In genomic region chr2:11370377-11371098, GRCh38 we compare ENCODE assay signal across 16 cellular contexts. TPM values are rescaled to one million over a fixed set of nuclear protein-coding genes. Genes with fewer than 3 reads are reported as not detected.
A peak's percentile ranks its signal among the peaks of the same experiment; 100 is the strongest.
DNase-seq lines count a peak whose midpoint lies in the region; ATAC-seq, FAIRE-seq and TF ChIP-seq lines count a peak whose summit lies in the region.
"Had no signal": no experiment of that assay in that cellular context is flagged by ENCODE, and none has a peak within 500 bp of the region (broad histone marks: within the 10 kb centered on the region; RNA-seq: fewer than 3 reads in every experiment).

No MANE protein-coding gene starts in this region.

- TF ChIP-seq POLR2A in K562 (conservative IDR thresholded peaks at IDR 0.05) (no peak), suprapubic skin (IDR thresholded peaks at IDR 0.05) (no peak)

- H3K36me3 Mint-ChIP-seq in CD8-positive, alpha-beta T cell: no peaks in the 10 kb centered on the region

- no peak overlapping the region for H3K9ac ChIP-seq in K562 (ENCODE audit: insufficient read depth in 1 of 2, low read depth in 2 of 2, low read length in 2 of 2)

- H3K4me3 Mint-ChIP-seq in CD8-positive, alpha-beta T cell: no peak overlapping the region
- H3K4me3 Mint-ChIP-seq: activated CD4-positive, alpha-beta T cell treated with anti-CD3 and anti-CD28 coated beads for 36 hours; GM23338 had no signal

- no peaks in the 10 kb centered on the region for H3K27me3 Mint-ChIP-seq in CD8-positive, alpha-beta T cell (ENCODE audit: low read depth)
- H3K27me3 Mint-ChIP-seq: activated CD4-positive, alpha-beta T cell treated with anti-CD3 and anti-CD28 coated beads for 36 hours had no signal

- DNase-seq in DMS153 (lab: John Stamatoyannopoulos, UW): peak; percentile 73
- peak; percentile 18 for DNase-seq in NCI-H1694 (lab: John Stamatoyannopoulos, UW)
- DNase-seq in K562 (ENCODE audit: extremely low read depth in 1 of 4, low spot score in 3 of 4): no peak
- DNase-seq in lung (ENCODE audit: low spot score): peak; percentile 48
- DNase-seq in CD8-positive, alpha-beta T cell: no peak
- DNase-seq in foreskin melanocyte: no peak
- DNase-seq in caudate nucleus (lab: John Stamatoyannopoulos, UW): no peak
- no peak for DNase-seq in suprapubic skin (ENCODE audit: low spot score in 2 of 2)
- DNase-seq: activated CD4-positive, alpha-beta T cell treated with anti-CD3 and anti-CD28 coated beads for 36 hours; C1 segment of cervical spinal cord; cerebellar nuclear complex; NCI-H2171 treated with DMSO at 0.1 percent for 48 hours; occipital lobe had no signal

- TF ChIP-seq EP300 in K562 (IDR thresholded peaks at IDR 0.05; ENCODE audit: low read length): no peak
- TF ChIP-seq EP300 in suprapubic skin (IDR thresholded peaks at IDR 0.05): no peak

- TF ChIP-seq CTCF in K562 (IDR thresholded peaks at IDR 0.05 in 2 of 3, conservative IDR thresholded peaks at IDR 0.05 in 1 of 3; ENCODE audit: insufficient read depth in 2 of 3, low read depth in 1 of 3, low read length in 3 of 3) (no peak), lung (IDR thresholded peaks at IDR 0.05; ENCODE audit: control extremely low read depth, extremely low read depth) (no peak), suprapubic skin (IDR thresholded peaks at IDR 0.05) (no peak)
- no peak for TF ChIP-seq CTCF in CD8-positive, alpha-beta T cell (IDR thresholded peaks at IDR 0.05)

- whole genome bisulfite sequencing in K562 (ENCODE audit: insufficient coverage, low coverage, missing lambda C conversion rate): 38% methylated on average over 9 of the region's 10 CpGs
- 78 to 86% methylated on average over 10 of the region's 10 CpGs for WGBS in lung, 2 donors
- 77% methylated on average over 8 of the region's 10 CpGs for WGBS in suprapubic skin

- H3K4me1 ChIP-seq in K562 (replicated peaks in 1 of 2; ENCODE audit: control insufficient read depth in 2 of 2, insufficient read depth in 2 of 2, low read length in 2 of 2) (peaks cover 0 to 7% of the 10 kb centered on the region in 2 experiments; a peak in 2 of 5 replicates), lung (ENCODE audit: control insufficient read depth in 2 of 2, insufficient read depth in 2 of 2, low read length in 2 of 2) (peaks cover 0 to 23% of the 10 kb centered on the region in 2 donors), suprapubic skin (peaks cover 38% of the 10 kb centered on the region)
- no peaks in the 10 kb centered on the region for H3K4me1 ChIP-seq in CD8-positive, alpha-beta T cell (ENCODE audit: insufficient read depth, low read length)

- in situ Hi-C loops in K562 (cut with MboI): no loop called here

- no peaks in the 10 kb centered on the region for H3K9me3 ChIP-seq in K562 (replicated peaks; ENCODE audit: control insufficient read depth, insufficient read depth, low read depth, low read length)
- H3K9me3 ChIP-seq in lung (ENCODE audit: control insufficient read depth in 2 of 2, insufficient read depth in 1 of 2, low read length in 1 of 2): no peaks in the 10 kb centered on the region
- no peaks in the 10 kb centered on the region for H3K9me3 ChIP-seq in CD8-positive, alpha-beta T cell (ENCODE audit: low read length)
- no peaks in the 10 kb centered on the region for H3K9me3 ChIP-seq in suprapubic skin

- BruUV-seq in K562 (replicated peaks; lab: Mats Ljungman, UMichigan): no TSS peak

- H3K27ac ChIP-seq in K562 (ENCODE audit: extremely low read depth, low read depth, low read length) (no peak overlapping the region; the same call in 2 of the 3 replicates), lung (ENCODE audit: low read depth in 1 of 2, low read length in 1 of 2) (peak overlapping the region in 1 of 2 donors; percentile 32), caudate nucleus (ENCODE audit: low read depth, low read length) (no peak overlapping the region), suprapubic skin (no peak overlapping the region)
- no peak overlapping the region for H3K27ac ChIP-seq in CD8-positive, alpha-beta T cell (ENCODE audit: low read depth, low read length)
- H3K27ac ChIP-seq: SK-N-MC had no signal

- CTCF ChIA-PET in K562 (lab: Yijun Ruan, JAX; ENCODE audit: low intra/inter-chr PET ratio): no interaction called here
- CTCF ChIA-PET in CD8-positive, alpha-beta T cell (lab: Charles Lee): no interaction called here

- no peaks in the 10 kb centered on the region for H3K9me3 Mint-ChIP-seq in CD8-positive, alpha-beta T cell
- H3K9me3 Mint-ChIP-seq: GM23338 had no signal

- POLR2A ChIA-PET in K562 (lab: Yijun Ruan, JAX): no interaction called here
- POLR2A ChIA-PET in CD8-positive, alpha-beta T cell (lab: Charles Lee): no interaction called here

- no peaks in the 10 kb centered on the region for H3K4me1 Mint-ChIP-seq in CD8-positive, alpha-beta T cell (ENCODE audit: low read depth)
- H3K4me1 Mint-ChIP-seq: activated CD4-positive, alpha-beta T cell treated with anti-CD3 and anti-CD28 coated beads for 36 hours had no signal

- intact Hi-C loops in K562 (cut with micrococcal nuclease): no loop called here
- intact Hi-C loops in CD8-positive, alpha-beta T cell (cut with DNase I, micrococcal nuclease): no loop called here

- no peak overlapping the region for H2AFZ ChIP-seq in K562 (ENCODE audit: low read depth, low read length)
- H2AFZ ChIP-seq: GM23338 had no signal

- no peaks in the 10 kb centered on the region for H3K79me2 ChIP-seq in K562 (ENCODE audit: control insufficient read depth, insufficient read depth, low read length)

- no peak for FAIRE-seq in K562 (lab: Jason Lieb, UNC)
- FAIRE-seq: GM19239 had no signal

- H3K4me3 ChIP-seq in K562 (no peak overlapping the region), lung (no peak overlapping the region), suprapubic skin (no peak overlapping the region)
- H3K4me3 ChIP-seq in CD8-positive, alpha-beta T cell (ENCODE audit: low read depth, low read length): no peak overlapping the region
- H3K4me3 ChIP-seq: GM23338, SK-N-MC had no signal

- H4K20me1 ChIP-seq in K562 (replicated peaks; ENCODE audit: control insufficient read depth, insufficient read depth, low read length): no peaks in the 10 kb centered on the region

- H3K27me3 ChIP-seq in K562 (ENCODE audit: control insufficient read depth in 2 of 2, insufficient read depth in 2 of 2, low read length in 2 of 2): peaks cover 0 to 18% of the 10 kb centered on the region in 2 experiments; a peak in 1 of 5 replicates
- H3K27me3 ChIP-seq in lung (ENCODE audit: control insufficient read depth, insufficient read depth): no peaks in the 10 kb centered on the region
- H3K27me3 ChIP-seq in CD8-positive, alpha-beta T cell (ENCODE audit: insufficient read depth, low read length): no peaks in the 10 kb centered on the region
- H3K27me3 ChIP-seq in suprapubic skin: no peaks in the 10 kb centered on the region

- no peak overlapping the region for H3K4me2 ChIP-seq in K562 (ENCODE audit: insufficient read depth, low read length)
- H3K4me2 ChIP-seq: GM23338 had no signal

- no peak for TF ChIP-seq RAD21 in K562 (CRISPR knock-in tag; conservative IDR thresholded peaks at IDR 0.05 in 1 of 2, IDR thresholded peaks at IDR 0.05 in 1 of 2)

- H3K36me3 ChIP-seq in K562 (ENCODE audit: control insufficient read depth, insufficient read depth, low read length): no peaks in the 10 kb centered on the region
- no peaks in the 10 kb centered on the region for H3K36me3 ChIP-seq in lung (ENCODE audit: control insufficient read depth in 2 of 2, insufficient read depth in 2 of 2, low read length in 2 of 2)
- H3K36me3 ChIP-seq in CD8-positive, alpha-beta T cell (ENCODE audit: insufficient read depth, low read length): no peaks in the 10 kb centered on the region
- no peaks in the 10 kb centered on the region for H3K36me3 ChIP-seq in suprapubic skin

- no peak for ATAC-seq in K562
- no peak for ATAC-seq in lung (ENCODE audit: insufficient read depth, low FRiP score)
- no peak for ATAC-seq in CD8-positive, alpha-beta T cell
- ATAC-seq: activated CD4-positive, alpha-beta T cell treated with anti-CD3 and anti-CD28 coated beads for 36 hours; GM23338 had no signal

- H3K9me1 ChIP-seq in K562 (ENCODE audit: control insufficient read depth, insufficient read depth, low read length): no peaks in the 10 kb centered on the region

- no peak overlapping the region for H3K27ac Mint-ChIP-seq in CD8-positive, alpha-beta T cell
- H3K27ac Mint-ChIP-seq: activated CD4-positive, alpha-beta T cell treated with anti-CD3 and anti-CD28 coated beads for 36 hours; GM23338 had no signal

RNA-seq across cellular contexts. Expression of gene ROCK2, which starts 26.1 kb away (rescaled TPM):
- total RNA-seq in K562 (2011; cell fraction: chromatin; rRNA removed; ENCODE audit: low replicate concordance): 16.6 and 83.8 TPM in 2 replicates
- 4.2 and 6.4 TPM in 2 replicates for total RNA-seq in K562 (2011; cell fraction: nucleolus; rRNA removed)
- total RNA-seq in K562 (2011; cell fraction: nucleoplasm; rRNA removed): 16.1 and 32.0 TPM in 2 replicates
- total RNA-seq in K562 (2014; rRNA removed) (14.3 and 15.0 TPM in 2 replicates), K562 (2014; rRNA removed; fragmentation: Illumina TruSeq; extraction: Trizol) (28.4 and 35.3 TPM in 2 replicates), K562 (2015; rRNA removed; fragmentation: Illumina TruSeq; extraction: Trizol) (28.1 and 30.6 TPM in 2 replicates), K562 (2021) (21.2 and 22.1 TPM in 2 replicates), lung (100 to 1,000 TPM in 1 of 2 donors, 10 to 100 TPM in 1; 45.6 to 103 TPM), suprapubic skin (10 to 100 TPM; 21.8 to 54.0 (median 26.6) TPM)
- polyA plus RNA-seq in K562 (2011; rRNA removed) (6.8 and 10.6 TPM in 2 replicates), K562 (2014; fragmentation: Illumina TruSeq; extraction: Trizol) (13.4 and 16.5 TPM in 2 replicates), K562 (2014; fragmentation: Nextera tagmentation; extraction: Ambion mirVana) (1 to 10 TPM; 4.9 to 6.0 TPM), K562 (2014; rRNA removed) (10.6 and 10.7 TPM in 2 replicates), lung (10 to 100 TPM in 1 of 2 donors, 1 to 10 TPM in 1; 8.0 to 11.8 TPM)
- polyA plus RNA-seq in K562 (2011; cell fraction: cytosol; rRNA removed): 1.6 and 3.5 TPM in 2 replicates
- 4.2 and 5.4 TPM in 2 replicates for polyA plus RNA-seq in K562 (2011; cell fraction: nucleus; rRNA removed)
- 10.8 and 12.3 TPM in 2 replicates for polyA plus RNA-seq in K562 (2012)
- polyA minus RNA-seq in K562 (2011; rRNA and poly(A)+ RNA removed): 47.6 and 51.9 TPM in 2 replicates
- 13.8 and 19.1 TPM in 2 replicates for polyA minus RNA-seq in K562 (2011; cell fraction: cytosol; rRNA and poly(A)+ RNA removed)
- 13.7 and 34.7 TPM in 2 replicates for polyA minus RNA-seq in K562 (2011; cell fraction: nucleus; rRNA and poly(A)+ RNA removed)
- total RNA-seq in CD8-positive, alpha-beta T cell: 1 to 10 TPM; 4.1 to 5.7 TPM

Comparison
In these comparisons a context has a peak if more than half of its experiments do, and no peak if none do; other contexts are left out.
1. DNase-seq: peak in DMS153 (single experiment), NCI-H1694 (single experiment) and lung (single experiment); none in K562 (0 of 4), CD8-positive, alpha-beta T cell (0 of 7), foreskin melanocyte (single experiment), caudate nucleus (0 of 61) and suprapubic skin (0 of 2).